ENCODE assay signal across 1 cellular context in the genomic region with DNA sequence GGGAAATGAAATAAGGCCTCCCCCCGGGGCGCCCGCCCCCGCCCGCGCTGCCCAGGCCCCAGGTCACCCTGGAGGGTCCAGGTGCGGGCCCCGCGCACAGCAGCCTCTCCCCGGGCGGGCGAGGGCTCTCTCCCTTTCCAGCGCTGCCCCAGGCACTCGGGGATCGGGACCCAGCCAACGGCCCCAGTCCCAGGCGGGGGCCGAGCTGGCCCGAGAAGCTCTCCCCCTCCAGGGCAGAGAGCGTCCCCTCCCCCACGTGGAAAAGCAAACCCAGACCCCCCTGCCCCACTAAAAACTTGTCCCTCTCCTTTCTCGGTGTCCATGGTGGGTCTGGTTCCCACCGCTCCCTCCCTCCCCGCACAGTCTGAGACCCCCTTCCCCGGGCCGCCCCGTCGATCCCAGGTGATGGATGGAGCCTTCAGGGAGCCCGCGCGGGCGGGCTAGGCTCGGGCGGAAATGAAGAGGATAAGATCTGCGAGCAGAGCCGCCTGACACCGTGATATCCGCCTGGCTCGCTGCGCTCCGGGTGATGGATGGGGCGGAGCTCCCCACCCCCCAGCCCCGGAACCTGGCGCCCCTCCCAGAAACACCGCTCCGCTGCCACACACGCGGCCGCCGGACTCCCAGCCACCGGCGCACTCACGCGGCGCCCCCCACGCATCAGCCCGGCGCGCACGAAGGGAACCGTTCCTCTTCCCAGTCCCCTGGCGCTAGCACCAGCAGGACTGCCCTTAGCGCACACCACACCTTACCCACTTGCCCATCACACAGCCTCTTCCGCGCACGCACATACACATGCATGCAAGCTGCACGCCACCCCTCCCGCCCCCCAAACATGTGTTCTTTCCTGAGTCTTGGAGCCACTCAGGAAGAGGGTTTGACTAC.
TF ChIP-seq lines count a peak whose summit lies in the region.

No MANE protein-coding gene starts in this region.

TF ChIP-seq in GM12878, 131 proteins besides CTCF, POLR2A, EP300 and RAD21 (continued from another document):
- no peak for TF ChIP-seq IRF4 (IDR thresholded peaks at IDR 0.05; ENCODE audit: low read depth, low read length)
- TF ChIP-seq YY1 (IDR thresholded peaks at IDR 0.05; ENCODE audit: low read depth, low read length) = no peak
- no peak for TF ChIP-seq NR2C1 (IDR thresholded peaks at IDR 0.05)
- TF ChIP-seq NR2F1 (conservative IDR thresholded peaks at IDR 0.05) = no peak; the same call in 1 of the 2 replicates
- TF ChIP-seq, protein P1, sequence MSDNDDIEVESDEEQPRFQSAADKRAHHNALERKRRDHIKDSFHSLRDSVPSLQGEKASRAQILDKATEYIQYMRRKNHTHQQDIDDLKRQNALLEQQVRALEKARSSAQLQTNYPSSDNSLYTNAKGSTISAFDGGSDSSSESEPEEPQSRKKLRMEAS (IDR thresholded peaks at IDR 0.05; ENCODE audit: low read depth, low read length) = peak; percentile 52; the same call in 1 of the 2 replicates
- TF ChIP-seq STAT3 (IDR thresholded peaks at IDR 0.05; ENCODE audit: low read depth, low read length) = no peak
- no peak for TF ChIP-seq ZNF622 (IDR thresholded peaks at IDR 0.05)
- no peak for TF ChIP-seq IKZF2 (IDR thresholded peaks at IDR 0.05)
- TF ChIP-seq, protein P2, sequence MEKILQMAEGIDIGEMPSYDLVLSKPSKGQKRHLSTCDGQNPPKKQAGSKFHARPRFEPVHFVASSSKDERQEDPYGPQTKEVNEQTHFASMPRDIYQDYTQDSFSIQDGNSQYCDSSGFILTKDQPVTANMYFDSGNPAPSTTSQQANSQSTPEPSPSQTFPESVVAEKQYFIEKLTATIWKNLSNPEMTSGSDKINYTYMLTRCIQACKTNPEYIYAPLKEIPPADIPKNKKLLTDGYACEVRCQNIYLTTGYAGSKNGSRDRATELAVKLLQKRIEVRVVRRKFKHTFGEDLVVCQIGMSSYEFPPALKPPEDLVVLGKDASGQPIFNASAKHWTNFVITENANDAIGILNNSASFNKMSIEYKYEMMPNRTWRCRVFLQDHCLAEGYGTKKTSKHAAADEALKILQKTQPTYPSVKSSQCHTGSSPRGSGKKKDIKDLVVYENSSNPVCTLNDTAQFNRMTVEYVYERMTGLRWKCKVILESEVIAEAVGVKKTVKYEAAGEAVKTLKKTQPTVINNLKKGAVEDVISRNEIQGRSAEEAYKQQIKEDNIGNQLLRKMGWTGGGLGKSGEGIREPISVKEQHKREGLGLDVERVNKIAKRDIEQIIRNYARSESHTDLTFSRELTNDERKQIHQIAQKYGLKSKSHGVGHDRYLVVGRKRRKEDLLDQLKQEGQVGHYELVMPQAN (conservative IDR thresholded peaks at IDR 0.05) = no peak
- no peak for TF ChIP-seq EED (IDR thresholded peaks at IDR 0.05; ENCODE audit: low read depth)
- no peak for TF ChIP-seq EZH2 (IDR thresholded peaks at IDR 0.05; ENCODE audit: borderline replicate concordance, control insufficient read depth, low read depth, low read length)
- TF ChIP-seq FOS (IDR thresholded peaks at IDR 0.05; ENCODE audit: borderline replicate concordance, extremely low read depth, insufficient read length) = no peak
- no peak; the same call in 1 of the 2 replicates for TF ChIP-seq HDGF (IDR thresholded peaks at IDR 0.05)
- TF ChIP-seq, protein P3, sequence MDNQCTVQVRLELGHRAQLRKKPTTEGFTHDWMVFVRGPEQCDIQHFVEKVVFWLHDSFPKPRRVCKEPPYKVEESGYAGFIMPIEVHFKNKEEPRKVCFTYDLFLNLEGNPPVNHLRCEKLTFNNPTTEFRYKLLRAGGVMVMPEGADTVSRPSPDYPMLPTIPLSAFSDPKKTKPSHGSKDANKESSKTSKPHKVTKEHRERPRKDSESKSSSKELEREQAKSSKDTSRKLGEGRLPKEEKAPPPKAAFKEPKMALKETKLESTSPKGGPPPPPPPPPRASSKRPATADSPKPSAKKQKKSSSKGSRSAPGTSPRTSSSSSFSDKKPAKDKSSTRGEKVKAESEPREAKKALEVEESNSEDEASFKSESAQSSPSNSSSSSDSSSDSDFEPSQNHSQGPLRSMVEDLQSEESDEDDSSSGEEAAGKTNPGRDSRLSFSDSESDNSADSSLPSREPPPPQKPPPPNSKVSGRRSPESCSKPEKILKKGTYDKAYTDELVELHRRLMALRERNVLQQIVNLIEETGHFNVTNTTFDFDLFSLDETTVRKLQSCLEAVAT (IDR thresholded peaks at IDR 0.05) = peak; percentile 59; the same call in 1 of the 2 replicates
- TF ChIP-seq, protein P4, sequence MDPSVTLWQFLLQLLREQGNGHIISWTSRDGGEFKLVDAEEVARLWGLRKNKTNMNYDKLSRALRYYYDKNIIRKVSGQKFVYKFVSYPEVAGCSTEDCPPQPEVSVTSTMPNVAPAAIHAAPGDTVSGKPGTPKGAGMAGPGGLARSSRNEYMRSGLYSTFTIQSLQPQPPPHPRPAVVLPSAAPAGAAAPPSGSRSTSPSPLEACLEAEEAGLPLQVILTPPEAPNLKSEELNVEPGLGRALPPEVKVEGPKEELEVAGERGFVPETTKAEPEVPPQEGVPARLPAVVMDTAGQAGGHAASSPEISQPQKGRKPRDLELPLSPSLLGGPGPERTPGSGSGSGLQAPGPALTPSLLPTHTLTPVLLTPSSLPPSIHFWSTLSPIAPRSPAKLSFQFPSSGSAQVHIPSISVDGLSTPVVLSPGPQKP (IDR thresholded peaks at IDR 0.05; ENCODE audit: low read depth, low read length) = no peak
- no peak for TF ChIP-seq NFYA (IDR thresholded peaks at IDR 0.05; ENCODE audit: borderline replicate concordance, low read depth, low read length)
- TF ChIP-seq CREB1 (IDR thresholded peaks at IDR 0.05; ENCODE audit: low read depth) = no peak
- TF ChIP-seq RELA (IDR thresholded peaks at IDR 0.05; ENCODE audit: borderline replicate concordance, partially characterized antibody) = no peak
- no peak for TF ChIP-seq CHD2 (IDR thresholded peaks at IDR 0.05; ENCODE audit: borderline replicate concordance, low read depth, low read length)
- TF ChIP-seq, protein P5, sequence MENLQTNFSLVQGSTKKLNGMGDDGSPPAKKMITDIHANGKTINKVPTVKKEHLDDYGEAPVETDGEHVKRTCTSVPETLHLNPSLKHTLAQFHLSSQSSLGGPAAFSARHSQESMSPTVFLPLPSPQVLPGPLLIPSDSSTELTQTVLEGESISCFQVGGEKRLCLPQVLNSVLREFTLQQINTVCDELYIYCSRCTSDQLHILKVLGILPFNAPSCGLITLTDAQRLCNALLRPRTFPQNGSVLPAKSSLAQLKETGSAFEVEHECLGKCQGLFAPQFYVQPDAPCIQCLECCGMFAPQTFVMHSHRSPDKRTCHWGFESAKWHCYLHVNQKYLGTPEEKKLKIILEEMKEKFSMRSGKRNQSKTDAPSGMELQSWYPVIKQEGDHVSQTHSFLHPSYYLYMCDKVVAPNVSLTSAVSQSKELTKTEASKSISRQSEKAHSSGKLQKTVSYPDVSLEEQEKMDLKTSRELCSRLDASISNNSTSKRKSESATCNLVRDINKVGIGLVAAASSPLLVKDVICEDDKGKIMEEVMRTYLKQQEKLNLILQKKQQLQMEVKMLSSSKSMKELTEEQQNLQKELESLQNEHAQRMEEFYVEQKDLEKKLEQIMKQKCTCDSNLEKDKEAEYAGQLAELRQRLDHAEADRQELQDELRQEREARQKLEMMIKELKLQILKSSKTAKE (IDR thresholded peaks at IDR 0.05; ENCODE audit: low read depth, poor library complexity, severe bottlenecking) = no peak
- TF ChIP-seq DPF2 (IDR thresholded peaks at IDR 0.05) = 0 out of 2 replicates have a peak, but pooled peaks have one; percentile 36
- no peak for TF ChIP-seq TBL1XR1 (IDR thresholded peaks at IDR 0.05; ENCODE audit: low read depth, low read length)
- TF ChIP-seq FOXK2 (IDR thresholded peaks at IDR 0.05) = no peak
- TF ChIP-seq BHLHE40 (IDR thresholded peaks at IDR 0.05; ENCODE audit: borderline replicate concordance in 1 of 2, low read depth in 2 of 2, low read length in 1 of 2) = peak; percentile 22 to 75; a peak in 2 of 4 replicates
- no peak for TF ChIP-seq RFX5 (IDR thresholded peaks at IDR 0.05; ENCODE audit: low read depth, low read length)
- TF ChIP-seq, protein P6, sequence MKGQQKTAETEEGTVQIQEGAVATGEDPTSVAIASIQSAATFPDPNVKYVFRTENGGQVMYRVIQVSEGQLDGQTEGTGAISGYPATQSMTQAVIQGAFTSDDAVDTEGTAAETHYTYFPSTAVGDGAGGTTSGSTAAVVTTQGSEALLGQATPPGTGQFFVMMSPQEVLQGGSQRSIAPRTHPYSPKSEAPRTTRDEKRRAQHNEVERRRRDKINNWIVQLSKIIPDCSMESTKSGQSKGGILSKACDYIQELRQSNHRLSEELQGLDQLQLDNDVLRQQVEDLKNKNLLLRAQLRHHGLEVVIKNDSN (IDR thresholded peaks at IDR 0.05; ENCODE audit: borderline replicate concordance, extremely low read length, insufficient read depth, low read depth, low read length) = no peak
- 0 out of 2 replicates have a peak, but pooled peaks have one; percentile 28 for TF ChIP-seq TCF3 (IDR thresholded peaks at IDR 0.05; ENCODE audit: borderline replicate concordance, insufficient read depth, low read depth, low read length)
- no peak for TF ChIP-seq POU2F2 (IDR thresholded peaks at IDR 0.05; ENCODE audit: borderline replicate concordance, low read depth, low read length)
- TF ChIP-seq ZNF274 (IDR thresholded peaks at IDR 0.05; ENCODE audit: insufficient read depth, insufficient read length) = no peak
- no peak for TF ChIP-seq SMAD5 (IDR thresholded peaks at IDR 0.05; ENCODE audit: low read depth)
- TF ChIP-seq, protein P7, sequence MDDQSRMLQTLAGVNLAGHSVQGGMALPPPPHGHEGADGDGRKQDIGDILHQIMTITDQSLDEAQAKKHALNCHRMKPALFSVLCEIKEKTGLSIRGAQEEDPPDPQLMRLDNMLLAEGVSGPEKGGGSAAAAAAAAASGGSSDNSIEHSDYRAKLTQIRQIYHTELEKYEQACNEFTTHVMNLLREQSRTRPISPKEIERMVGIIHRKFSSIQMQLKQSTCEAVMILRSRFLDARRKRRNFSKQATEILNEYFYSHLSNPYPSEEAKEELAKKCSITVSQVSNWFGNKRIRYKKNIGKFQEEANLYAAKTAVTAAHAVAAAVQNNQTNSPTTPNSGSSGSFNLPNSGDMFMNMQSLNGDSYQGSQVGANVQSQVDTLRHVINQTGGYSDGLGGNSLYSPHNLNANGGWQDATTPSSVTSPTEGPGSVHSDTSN (IDR thresholded peaks at IDR 0.05; ENCODE audit: insufficient replicate concordance, low read depth, low read length) = peak; percentile 66
- TF ChIP-seq, protein P8, sequence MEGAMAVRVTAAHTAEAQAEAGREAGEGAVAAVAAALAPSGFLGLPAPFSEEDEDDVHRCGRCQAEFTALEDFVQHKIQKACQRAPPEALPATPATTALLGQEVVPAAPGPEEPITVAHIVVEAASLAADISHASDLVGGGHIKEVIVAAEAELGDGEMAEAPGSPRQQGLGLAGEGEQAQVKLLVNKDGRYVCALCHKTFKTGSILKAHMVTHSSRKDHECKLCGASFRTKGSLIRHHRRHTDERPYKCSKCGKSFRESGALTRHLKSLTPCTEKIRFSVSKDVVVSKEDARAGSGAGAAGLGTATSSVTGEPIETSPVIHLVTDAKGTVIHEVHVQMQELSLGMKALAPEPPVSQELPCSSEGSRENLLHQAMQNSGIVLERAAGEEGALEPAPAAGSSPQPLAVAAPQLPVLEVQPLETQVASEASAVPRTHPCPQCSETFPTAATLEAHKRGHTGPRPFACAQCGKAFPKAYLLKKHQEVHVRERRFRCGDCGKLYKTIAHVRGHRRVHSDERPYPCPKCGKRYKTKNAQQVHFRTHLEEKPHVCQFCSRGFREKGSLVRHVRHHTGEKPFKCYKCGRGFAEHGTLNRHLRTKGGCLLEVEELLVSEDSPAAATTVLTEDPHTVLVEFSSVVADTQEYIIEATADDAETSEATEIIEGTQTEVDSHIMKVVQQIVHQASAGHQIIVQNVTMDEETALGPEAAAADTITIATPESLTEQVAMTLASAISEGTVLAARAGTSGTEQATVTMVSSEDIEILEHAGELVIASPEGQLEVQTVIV (IDR thresholded peaks at IDR 0.05; ENCODE audit: borderline replicate concordance, partially characterized antibody) = no peak
- no peak for TF ChIP-seq IKZF1 (conservative IDR thresholded peaks at IDR 0.05)
- no peak for TF ChIP-seq SP1 (IDR thresholded peaks at IDR 0.05; ENCODE audit: low read depth, low read length)
- no peak for TF ChIP-seq CHD4 (IDR thresholded peaks at IDR 0.05)
- TF ChIP-seq RB1 (IDR thresholded peaks at IDR 0.05; ENCODE audit: borderline replicate concordance) = 0 out of 2 replicates have a peak, but pooled peaks have one; percentile 40
